ENCODE assay signal across 18 cellular contexts in the genomic region with DNA sequence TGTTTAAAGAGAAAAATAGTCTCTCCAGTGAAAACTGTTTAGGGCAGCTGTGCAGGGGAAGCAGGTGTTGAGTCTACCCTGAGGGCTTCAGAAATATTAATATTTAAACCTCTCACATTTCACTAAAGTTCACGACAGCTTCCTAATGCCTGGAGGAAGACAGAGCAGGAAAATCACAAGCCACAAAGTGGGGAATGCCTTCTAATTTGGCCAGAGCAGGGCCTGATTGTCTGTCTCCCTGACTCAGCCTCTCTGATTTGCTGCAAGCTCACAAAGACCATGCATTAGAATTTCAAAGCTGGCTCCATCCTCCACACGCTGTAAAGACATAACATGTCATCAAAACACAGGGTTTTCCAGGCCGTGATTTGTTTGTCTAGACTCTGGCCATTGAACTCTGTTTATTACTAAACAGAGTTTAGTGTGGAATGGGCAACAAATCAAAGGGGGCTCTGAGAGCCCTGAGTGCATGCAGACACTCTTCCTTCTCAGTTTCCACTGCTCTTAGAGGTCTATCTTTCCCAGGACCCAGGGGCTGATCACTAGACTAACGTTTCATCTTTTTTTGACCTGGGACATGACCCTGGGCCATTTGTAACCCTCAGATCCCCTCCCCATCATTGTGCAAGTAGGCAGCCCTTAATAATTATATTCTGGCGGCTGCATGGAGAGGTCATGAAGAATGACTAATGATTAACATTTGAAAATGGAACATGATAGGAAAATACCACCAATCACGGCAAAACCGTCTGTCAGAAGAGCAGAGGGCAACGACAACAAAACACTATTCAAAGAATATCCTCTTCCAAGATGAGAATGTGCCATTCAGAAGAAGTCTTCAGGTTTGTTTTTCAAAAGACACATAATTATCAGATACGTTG.
A peak's percentile ranks its signal among the peaks of the same experiment; 100 is the strongest.
DNase-seq lines count a peak whose midpoint lies in the region; ATAC-seq and TF ChIP-seq lines count a peak whose summit lies in the region.
"Had no signal": no experiment of that assay in that cellular context is flagged by ENCODE, and none has a peak within 500 bp of the region (broad histone marks: within the 10 kb centered on the region; RNA-seq: fewer than 3 reads in every experiment).

No MANE protein-coding gene starts in this region.

- no CpG with 5 or more reads among the region's 9 CpGs for WGBS in H9 (ENCODE audit: extremely low coverage, insufficient read length, low lambda C conversion rate)

- no TSS peak for BruUV-seq in OCI-LY7 (replicated peaks; lab: Mats Ljungman, UMichigan)

- no peak overlapping the region for H3K23ac ChIP-seq in H9 (ENCODE audit: insufficient read length, low read depth, low read length)

- H3K4ac ChIP-seq in H9 (ENCODE audit: low read depth, low read length): no peak overlapping the region

- no peak overlapping the region for H4K91ac ChIP-seq in H9 (ENCODE audit: insufficient read length, low read depth, low read length)

- no peak overlapping the region for H4K8ac ChIP-seq in H9 (replicated peaks; ENCODE audit: insufficient read length, low read depth, low read length)

- H2BK5ac ChIP-seq in H9 (ENCODE audit: insufficient read length, low read length): no peak overlapping the region

- no peaks in the 10 kb centered on the region for H3K9me3 Mint-ChIP-seq in H9
- H3K9me3 Mint-ChIP-seq: activated B cell treated with CpG ODN at 0.5 μM for 24 hours, IgD-negative memory B cell had no signal

- H3K4me2 ChIP-seq in H9 (ENCODE audit: insufficient read depth, insufficient read length, low read length): no peak overlapping the region
- H3K4me2 ChIP-seq in OCI-LY7 (ENCODE audit: low read length): peak overlapping the region; percentile 24; the same call in 1 of the 2 replicates
- H3K4me2 ChIP-seq in parathyroid adenoma (ENCODE audit: low read length): no peak overlapping the region
- H3K4me2 ChIP-seq: BLaER1 treated with 17β-estradiol and CSF1 and Interleukin-3, amounts not matched to agents 10 nM and 100 nM had no signal

- H3K4me3 ChIP-seq in OCI-LY7 (ENCODE audit: low read depth, low read length, poor library complexity, severe bottlenecking) (no peak overlapping the region), parathyroid adenoma (ENCODE audit: low read depth, low read length) (no peak overlapping the region)
- H3K4me3 ChIP-seq: ascending aorta; BLaER1 treated with 17β-estradiol and CSF1 and Interleukin-3, amounts not matched to agents 10 nM and 100 nM; GM12878; lung; spleen had no signal

- no peak overlapping the region for H3K14ac ChIP-seq in H9 (ENCODE audit: insufficient read depth, low read length)

- no peak overlapping the region for H3K27ac ChIP-seq in H9 (ENCODE audit: insufficient read length, low read depth, low read length)
- H3K27ac ChIP-seq in OCI-LY7 (ENCODE audit: low read depth, low read length, poor library complexity, severe bottlenecking): no peak overlapping the region
- H3K27ac ChIP-seq in parathyroid adenoma: peak overlapping the region; percentile 60
- H3K27ac ChIP-seq: ascending aorta; BLaER1 treated with 17β-estradiol and CSF1 and Interleukin-3, amounts not matched to agents 10 nM and 100 nM; spleen had no signal

- H3T11ph ChIP-seq in H9 (ENCODE audit: low read length): no peak overlapping the region

- TF ChIP-seq CTCF in H9 (conservative IDR thresholded peaks at IDR 0.05) (no peak), OCI-LY7 (conservative IDR thresholded peaks at IDR 0.05; ENCODE audit: low read length) (no peak), parathyroid adenoma (IDR thresholded peaks at IDR 0.05) (no peak)

- no peak overlapping the region for H2AFZ ChIP-seq in H9 (ENCODE audit: low read length)
- H2AFZ ChIP-seq in OCI-LY7 (ENCODE audit: low read length): peak overlapping the region; percentile 73; the same call in 1 of the 2 replicates
- peak overlapping the region; percentile 68 for H2AFZ ChIP-seq in parathyroid adenoma

- H2AK5ac ChIP-seq in H9 (ENCODE audit: insufficient read length, low read length): no peak overlapping the region

- H3K4me3 Mint-ChIP-seq in H9: no peak overlapping the region
- H3K4me3 Mint-ChIP-seq: activated B cell treated with CpG ODN at 0.5 μM for 24 hours, IgD-negative memory B cell had no signal

- H3K36me3 Mint-ChIP-seq in H9 (ENCODE audit: insufficient read depth in 1 of 3, low read depth in 3 of 3): no peaks in the 10 kb centered on the region; a peak in 1 of 7 replicates
- H3K36me3 Mint-ChIP-seq: IgD-negative memory B cell had no signal

- H4K5ac ChIP-seq in H9 (ENCODE audit: insufficient read length, low read depth, low read length): no peak overlapping the region

- H3K36me3 ChIP-seq in OCI-LY7 (ENCODE audit: insufficient read depth, low read length) (no peaks in the 10 kb centered on the region), parathyroid adenoma (ENCODE audit: control insufficient read depth, insufficient read depth, low read length) (no peaks in the 10 kb centered on the region)
- H3K36me3 ChIP-seq: ascending aorta; BLaER1 treated with 17β-estradiol and CSF1 and Interleukin-3, amounts not matched to agents 10 nM and 100 nM; spleen had no signal

- H3K9me2 ChIP-seq in OCI-LY7 (ENCODE audit: insufficient read depth, low read length): no peaks in the 10 kb centered on the region

- no peaks in the 10 kb centered on the region for H3K27me3 Mint-ChIP-seq in H9 (ENCODE audit: low read depth)
- H3K27me3 Mint-ChIP-seq: IgD-negative memory B cell had no signal

- ATAC-seq in GM18909 (IDR thresholded peaks at IDR 0.05; ENCODE audit: poor library complexity, unreplicated experiment) (no peak), HG03521 (IDR thresholded peaks at IDR 0.05; ENCODE audit: unreplicated experiment) (no peak)
- ATAC-seq: GM12878 had no signal

- H2BK12ac ChIP-seq in H9 (ENCODE audit: insufficient read length, low read depth, low read length): no peak overlapping the region

- CTCF ChIA-PET in OCI-LY7 (lab: Charles Lee; ENCODE audit: unreplicated experiment): no interaction called here

- H3K27me3 ChIP-seq in H9 (ENCODE audit: insufficient read depth, low read length): no peaks in the 10 kb centered on the region
- H3K27me3 ChIP-seq in parathyroid adenoma (ENCODE audit: control insufficient read depth, insufficient read depth, low read length): no peaks in the 10 kb centered on the region
- H3K27me3 ChIP-seq: ascending aorta; BLaER1 treated with 17β-estradiol and CSF1 and Interleukin-3, amounts not matched to agents 10 nM and 100 nM; spleen had no signal

- H2BK15ac ChIP-seq in H9 (ENCODE audit: low read depth, low read length): no peak overlapping the region

- no peak overlapping the region for H3K18ac ChIP-seq in H9 (ENCODE audit: insufficient read length, low read depth, low read length)

- no peak overlapping the region for H3K56ac ChIP-seq in H9 (ENCODE audit: insufficient read length, low read depth, low read length)

- H2BK20ac ChIP-seq in H9 (ENCODE audit: low read depth, low read length, poor library complexity, severe bottlenecking): no peak overlapping the region

- H3K79me2 ChIP-seq in H9 (ENCODE audit: insufficient read depth, low read length) (no peaks in the 10 kb centered on the region), OCI-LY7 (ENCODE audit: insufficient read depth, low read depth, low read length) (no peaks in the 10 kb centered on the region), parathyroid adenoma (no peaks in the 10 kb centered on the region)

- peak overlapping the region in 2 of 3 experiments; percentile 62 to 65; a peak in 1 of 7 replicates for H3K27ac Mint-ChIP-seq in H9
- H3K27ac Mint-ChIP-seq: activated B cell treated with CpG ODN at 0.5 μM for 24 hours, IgD-negative memory B cell had no signal

- POLR2A ChIA-PET in OCI-LY7 (lab: Charles Lee): interaction anchor here (0.6 to 1.5 kb wide), 9 partner anchors 9 to 123 kb away, joined by 3 to 15 read pairs (median 4); no protein-coding TSS in a partner anchor

- H3K9me3 ChIP-seq in H9 (ENCODE audit: control insufficient read depth, low read depth, low read length) (no peaks in the 10 kb centered on the region), OCI-LY7 (ENCODE audit: low read length) (no peaks in the 10 kb centered on the region), parathyroid adenoma (ENCODE audit: control insufficient read depth, low read length) (no peaks in the 10 kb centered on the region)
- H3K9me3 ChIP-seq: ascending aorta, spleen had no signal

- H4K20me1 ChIP-seq in H9 (ENCODE audit: control insufficient read depth, insufficient read depth, insufficient read length): no peaks in the 10 kb centered on the region
- no peaks in the 10 kb centered on the region for H4K20me1 ChIP-seq in OCI-LY7 (ENCODE audit: insufficient read depth, low read length)
- H4K20me1 ChIP-seq: BLaER1 treated with 17β-estradiol and CSF1 and Interleukin-3, amounts not matched to agents 10 nM and 100 nM had no signal

- H3K4me1 Mint-ChIP-seq in H9: peaks cover 19 to 20% of the 10 kb centered on the region in 2 experiments
- H3K4me1 Mint-ChIP-seq: activated B cell treated with CpG ODN at 0.5 μM for 24 hours had no signal

- no peaks in the 10 kb centered on the region for H3K79me1 ChIP-seq in H9 (ENCODE audit: insufficient read depth, low read depth, low read length, poor library complexity, severe bottlenecking)

- H3K9ac ChIP-seq in H9 (ENCODE audit: extremely low read depth, insufficient read length, low read length) (no peak overlapping the region), parathyroid adenoma (no peak overlapping the region)
- H3K9ac ChIP-seq: BLaER1 treated with 17β-estradiol and CSF1 and Interleukin-3, amounts not matched to agents 10 nM and 100 nM had no signal

- H3K4me1 ChIP-seq in H9 (ENCODE audit: insufficient read depth, low read length): no peaks in the 10 kb centered on the region
- H3K4me1 ChIP-seq in OCI-LY7 (ENCODE audit: insufficient read depth, low read length, poor library complexity, severe bottlenecking): peaks cover 38% of the 10 kb centered on the region
- peaks cover 21% of the 10 kb centered on the region for H3K4me1 ChIP-seq in parathyroid adenoma
- H3K4me1 ChIP-seq: ascending aorta had no signal

- intact Hi-C loops in OCI-LY7 (cut with micrococcal nuclease; ENCODE audit: unreplicated experiment): no loop called here

- DNase-seq in H9 (no peak), OCI-LY7 (ENCODE audit: low spot score) (no peak), islet precursor cell (peak; percentile 96)
- DNase-seq in stimulated activated CD4-positive, alpha-beta T cell treated with anti-CD3 and anti-CD28 coated beads, Interleukin-15, amount 100 ng/mL, for 24 hours: no peak
- DNase-seq: activated B cell treated with CpG ODN at 0.5 μM for 24 hours, activated gamma-delta T cell treated with Interleukin-2 at 50 U/mL for 16 hours, cortex of kidney, NCI-H510A treated with DMSO at 0.1 percent for 48 hours, occipital lobe, spleen had no signal

- H3K23me2 ChIP-seq in H9 (ENCODE audit: insufficient read length, low read depth, low read length, poor library complexity, severe bottlenecking): no peaks in the 10 kb centered on the region

- no peak overlapping the region for H2BK120ac ChIP-seq in H9 (ENCODE audit: low read depth, low read length, poor library complexity, severe bottlenecking)
